18 cellular contexts compared by ENCODE assay signal in genomic region chr5:1180841-1181271, GRCh38. TPM values are rescaled to one million over a fixed set of nuclear protein-coding genes. Genes with fewer than 3 reads are reported as not detected.
DNase-seq lines count a peak whose midpoint lies in the region; ATAC-seq, FAIRE-seq and TF ChIP-seq lines count a peak whose summit lies in the region.
"Had no signal": no experiment of that assay in that cellular context is flagged by ENCODE, and none has a peak within 500 bp of the region (broad histone marks: within the 10 kb centered on the region; RNA-seq: fewer than 3 reads in every experiment).

No MANE protein-coding gene starts in this region.

- no peak for FAIRE-seq in pancreas (lab: Jason Lieb, UNC)
- FAIRE-seq: HTR-8/SVneo had no signal

- TF ChIP-seq POLR2A in Peyer's patch (IDR thresholded peaks at IDR 0.05): no peak

- H3K4me3 ChIP-seq in Peyer's patch (no peak overlapping the region), pancreas (no peak overlapping the region)
- H3K4me3 ChIP-seq: SK-N-MC had no signal

- H3K9me3 ChIP-seq in Peyer's patch (no peaks in the 10 kb centered on the region), pancreas (no peaks in the 10 kb centered on the region)

- TF ChIP-seq CTCF in Peyer's patch (IDR thresholded peaks at IDR 0.05) (no peak), pancreas (IDR thresholded peaks at IDR 0.05) (no peak)

- H3K27me3 ChIP-seq in Peyer's patch (no peaks in the 10 kb centered on the region), pancreas (no peaks in the 10 kb centered on the region)

- DNase-seq in NCI-H2171 treated with DMSO at 0.1 percent for 48 hours (lab: John Stamatoyannopoulos, UW) (peak; percentile 9), NCI-H2171 (lab: John Stamatoyannopoulos, UW) (no peak), Peyer's patch (peak in 1 of 3 donors; percentile 48), left colon (peak; percentile 6 to 21), pancreas (peak in 3 of 6 donors; percentile 17 to 79 (median 57)), AG08395 (ENCODE audit: low spot score) (no peak)
- DNase-seq: HCEC 1CT; KG1; NCI-H1092; NCI-H2107; NCI-H69; NK-92 treated with Interleukin-12 subunit alpha and Interleukin-12 subunit beta, amount 100 ng/mL, for 24 hours had no signal

- intact Hi-C loops in left colon (cut with DNase I, micrococcal nuclease) (no loop called here), pancreas (cut with DNase I) (no loop called here)

- no peak for ATAC-seq in left colon
- no peak for ATAC-seq in pancreas
- ATAC-seq in HG03378 (IDR thresholded peaks at IDR 0.05; ENCODE audit: unreplicated experiment): no peak
- ATAC-seq in HG02852 (IDR thresholded peaks at IDR 0.05; ENCODE audit: unreplicated experiment): no peak

- H3K4me1 ChIP-seq in Peyer's patch (peaks cover 0 to 31% (median 4%) of the 10 kb centered on the region in 4 donors), pancreas (peaks cover 44 to 51% (median 50%) of the 10 kb centered on the region in 3 donors)

- WGBS in pancreas, 2 donors: 77 to 82% methylated on average over 20 of the region's 20 CpGs

- H3K27ac ChIP-seq in Peyer's patch (peak overlapping the region in 3 of 4 donors; percentile 79 to 98 (median 93)), pancreas (peak overlapping the region; percentile 82 to 87 (median 84))
- H3K27ac ChIP-seq: 22Rv1, SK-N-MC had no signal

- H3K36me3 ChIP-seq in Peyer's patch: no peaks in the 10 kb centered on the region
- H3K36me3 ChIP-seq in pancreas: no peaks in the 10 kb centered on the region

RNA-seq across cellular contexts. Expression of gene SLC6A19, which starts 20.5 kb away (rescaled TPM):
- total RNA-seq in Peyer's patch (100 to 1,000 TPM in 3 of 4 donors, 1 to 10 TPM in 1; 9.9 to 934 (median 516) TPM), left colon (10 to 100 TPM in 1 of 2 donors, 1 to 10 TPM in 1; 5.8 to 72.5 TPM), pancreas (under 1 TPM; 0.08 to 0.37 (median 0.23) TPM)
- polyA plus RNA-seq in pancreas: 1 to 10 TPM; 1.1 to 3.9 TPM
- total RNA-seq: MCF 10A had no signal

RNA-seq across cellular contexts. Expression of gene SLC6A18, which starts 44.3 kb away (rescaled TPM):
- total RNA-seq in Peyer's patch: under 1 TPM in 2 of 4 donors, not detected in 2; 0.53 to 0.95 TPM
- under 1 TPM in 1 of 2 donors, not detected in 1; 0.11 TPM for total RNA-seq in left colon
- total RNA-seq in pancreas: not detected
- under 1 TPM in 1 of 2 donors, not detected in 1; 0.14 TPM for polyA plus RNA-seq in pancreas
- total RNA-seq: MCF 10A had no signal

Comparison
In these comparisons a context has a peak if more than half of its experiments do, and no peak if none do; other contexts are left out.
1. DNase-seq: peak in NCI-H2171 treated with DMSO at 0.1 percent for 48 hours (single experiment) and left colon (2 of 2); none in NCI-H2171 (single experiment) and AG08395 (single experiment).
2. RNA of gene SLC6A19, which starts 20.5 kb away (total RNA-seq): 9.9 to 934 TPM in Peyer's patch and 5.8 to 72.5 TPM in left colon; 0.08 to 0.37 TPM in pancreas; every median in the first group is over 4 times any median in the second.